ENCODE assay signal across 1 cellular context in genomic region chr1:191348328-191348727, GRCh38.
TF ChIP-seq lines count a peak whose summit lies in the region.

No MANE protein-coding gene starts in this region.

TF ChIP-seq in K562, 482 proteins besides CTCF, POLR2A, EP300 and RAD21 (continued from another document):
- TF ChIP-seq GMEB1 (CRISPR knock-in tag; IDR thresholded peaks at IDR 0.05) (no peak), ELF2 (CRISPR knock-in tag; IDR thresholded peaks at IDR 0.05) (no peak), ATF3 (IDR thresholded peaks at IDR 0.05) (no peak), ATF3 (CRISPR knock-in tag; conservative IDR thresholded peaks at IDR 0.05) (no peak), PREB (CRISPR knock-in tag; IDR thresholded peaks at IDR 0.05) (no peak)
TF ChIP-seq in K562: peak in this region for 1.
